In genomic region chr4:115113382-115114106, GRCh38 we compare ENCODE assay signal across 8 cellular contexts. TPM values are rescaled to one million over a fixed set of nuclear protein-coding genes. Genes with fewer than 3 reads are reported as not detected.
DNase-seq lines count a peak whose midpoint lies in the region; ATAC-seq and TF ChIP-seq lines count a peak whose summit lies in the region.

NDST4 (minus strand) TSS chr4:115113620; CDS start chr4:115077036, 36,584 bp downstream.

- H3K9me3 ChIP-seq in mucosa of descending colon: no peaks in the 10 kb centered on the region

- intact Hi-C loops in mucosa of descending colon (cut with DNase I, micrococcal nuclease): no loop called here

- H3K9me3 Mint-ChIP-seq in brain: no peaks in the 10 kb centered on the region

- peaks cover 61% of the 10 kb centered on the region for H3K4me1 Mint-ChIP-seq in brain

- peak within 1 kb of the TSS; percentile 79 to 88 (median 85) for H3K4me3 Mint-ChIP-seq in brain

- H3K36me3 Mint-ChIP-seq in brain: no peaks in the 10 kb centered on the region

- ATAC-seq in mucosa of descending colon (peak; percentile 60), HG03025 (IDR thresholded peaks at IDR 0.05; ENCODE audit: low FRiP score, unreplicated experiment) (no peak), HG03196 (IDR thresholded peaks at IDR 0.05; ENCODE audit: unreplicated experiment) (no peak), HG03571 (IDR thresholded peaks at IDR 0.05; ENCODE audit: unreplicated experiment) (no peak)

- H3K4me3 ChIP-seq in mucosa of descending colon: no peak within 1 kb of the TSS

- peaks cover 4% of the 10 kb centered on the region for H3K27me3 Mint-ChIP-seq in brain

- H3K27ac Mint-ChIP-seq in brain: peak within 1 kb of the TSS; percentile 30 to 93 (median 85)

- no peaks in the 10 kb centered on the region for H3K36me3 ChIP-seq in mucosa of descending colon (ENCODE audit: low read depth)

- no peaks in the 10 kb centered on the region for H3K4me1 ChIP-seq in mucosa of descending colon (ENCODE audit: low read depth)

- DNase-seq in COLO668 (lab: John Stamatoyannopoulos, UW; ENCODE audit: unreplicated experiment) (peak; percentile 49), NCI-H2081 (lab: John Stamatoyannopoulos, UW) (peak; percentile 52 to 85), mucosa of descending colon (peak in 1 of 3 donors; percentile 4)
- no peak for DNase-seq in activated CD4-positive, alpha-beta T cell treated with anti-CD3 and anti-CD28 coated beads, Interleukin-2, amount 50 U/mL, for 1 hour

- TF ChIP-seq CTCF in brain (conservative IDR thresholded peaks at IDR 0.05): no peak
- TF ChIP-seq CTCF in mucosa of descending colon (IDR thresholded peaks at IDR 0.05): no peak

RNA-seq across cellular contexts. Expression of gene NDST4, which starts in this region (rescaled TPM):
- polyA plus RNA-seq in brain (ENCODE audit: insufficient read depth, low read depth, low replicate concordance): 0.48 TPM
- total RNA-seq in mucosa of descending colon: under 1 TPM in 1 of 3 donors, not detected in 2; 0.20 TPM

Comparison
In these comparisons a context has a peak if more than half of its experiments do, and no peak if none do; other contexts are left out.
1. Peak in ATAC-seq in mucosa of descending colon; RNA of the gene not detected or under 1 TPM.